In the genomic region with DNA sequence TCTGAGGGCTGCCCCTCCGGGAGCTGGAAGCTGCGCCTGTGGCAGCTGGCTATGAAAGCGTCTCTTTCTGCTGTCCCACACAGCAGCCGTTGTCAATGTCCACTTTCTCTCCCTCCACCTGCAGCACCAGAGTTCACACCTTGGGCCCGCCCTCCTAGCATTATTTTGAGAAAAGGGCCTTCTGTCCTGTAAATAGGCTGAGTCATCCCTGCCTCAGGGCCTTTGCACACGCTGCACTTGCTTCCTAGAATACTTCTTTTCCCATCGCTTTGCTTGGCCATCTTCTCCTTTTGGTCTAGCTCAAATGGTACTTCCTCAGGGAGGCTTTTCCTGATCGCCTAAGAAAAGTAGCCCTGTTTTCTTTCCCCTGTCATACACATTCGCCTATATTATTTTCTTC, we compare ENCODE assay signal across 1 cellular context.
TF ChIP-seq lines count a peak whose summit lies in the region.

No MANE protein-coding gene starts in this region.

TF ChIP-seq in A549, 52 proteins besides CTCF, POLR2A, EP300 and RAD21 (continued from another document):
- TF ChIP-seq, protein P1, sequence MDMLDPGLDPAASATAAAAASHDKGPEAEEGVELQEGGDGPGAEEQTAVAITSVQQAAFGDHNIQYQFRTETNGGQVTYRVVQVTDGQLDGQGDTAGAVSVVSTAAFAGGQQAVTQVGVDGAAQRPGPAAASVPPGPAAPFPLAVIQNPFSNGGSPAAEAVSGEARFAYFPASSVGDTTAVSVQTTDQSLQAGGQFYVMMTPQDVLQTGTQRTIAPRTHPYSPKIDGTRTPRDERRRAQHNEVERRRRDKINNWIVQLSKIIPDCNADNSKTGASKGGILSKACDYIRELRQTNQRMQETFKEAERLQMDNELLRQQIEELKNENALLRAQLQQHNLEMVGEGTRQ (IDR thresholded peaks at IDR 0.05): no peak
- no peak for TF ChIP-seq POLR2AphosphoS2 (conservative IDR thresholded peaks at IDR 0.05; ENCODE audit: low read length)
- TF ChIP-seq, protein P2, sequence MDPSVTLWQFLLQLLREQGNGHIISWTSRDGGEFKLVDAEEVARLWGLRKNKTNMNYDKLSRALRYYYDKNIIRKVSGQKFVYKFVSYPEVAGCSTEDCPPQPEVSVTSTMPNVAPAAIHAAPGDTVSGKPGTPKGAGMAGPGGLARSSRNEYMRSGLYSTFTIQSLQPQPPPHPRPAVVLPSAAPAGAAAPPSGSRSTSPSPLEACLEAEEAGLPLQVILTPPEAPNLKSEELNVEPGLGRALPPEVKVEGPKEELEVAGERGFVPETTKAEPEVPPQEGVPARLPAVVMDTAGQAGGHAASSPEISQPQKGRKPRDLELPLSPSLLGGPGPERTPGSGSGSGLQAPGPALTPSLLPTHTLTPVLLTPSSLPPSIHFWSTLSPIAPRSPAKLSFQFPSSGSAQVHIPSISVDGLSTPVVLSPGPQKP (IDR thresholded peaks at IDR 0.05; ENCODE audit: low read depth, low read length): no peak
- TF ChIP-seq, protein P3, sequence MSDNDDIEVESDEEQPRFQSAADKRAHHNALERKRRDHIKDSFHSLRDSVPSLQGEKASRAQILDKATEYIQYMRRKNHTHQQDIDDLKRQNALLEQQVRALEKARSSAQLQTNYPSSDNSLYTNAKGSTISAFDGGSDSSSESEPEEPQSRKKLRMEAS (IDR thresholded peaks at IDR 0.05): 0 out of 2 replicates have a peak, but pooled peaks have one; percentile 18
- TF ChIP-seq GATA3 (IDR thresholded peaks at IDR 0.05; ENCODE audit: borderline replicate concordance): no peak
- TF ChIP-seq MAFK (IDR thresholded peaks at IDR 0.05; ENCODE audit: partially characterized antibody): peak; percentile 25
- TF ChIP-seq RFX5 (IDR thresholded peaks at IDR 0.05): no peak
- no peak for TF ChIP-seq FOXS1 (CRISPR knock-in tag; IDR thresholded peaks at IDR 0.05)
- no peak for TF ChIP-seq PHF8 (IDR thresholded peaks at IDR 0.05; ENCODE audit: borderline replicate concordance, low read depth)
- TF ChIP-seq, protein P4, sequence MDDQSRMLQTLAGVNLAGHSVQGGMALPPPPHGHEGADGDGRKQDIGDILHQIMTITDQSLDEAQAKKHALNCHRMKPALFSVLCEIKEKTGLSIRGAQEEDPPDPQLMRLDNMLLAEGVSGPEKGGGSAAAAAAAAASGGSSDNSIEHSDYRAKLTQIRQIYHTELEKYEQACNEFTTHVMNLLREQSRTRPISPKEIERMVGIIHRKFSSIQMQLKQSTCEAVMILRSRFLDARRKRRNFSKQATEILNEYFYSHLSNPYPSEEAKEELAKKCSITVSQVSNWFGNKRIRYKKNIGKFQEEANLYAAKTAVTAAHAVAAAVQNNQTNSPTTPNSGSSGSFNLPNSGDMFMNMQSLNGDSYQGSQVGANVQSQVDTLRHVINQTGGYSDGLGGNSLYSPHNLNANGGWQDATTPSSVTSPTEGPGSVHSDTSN (IDR thresholded peaks at IDR 0.05): no peak
- no peak for TF ChIP-seq HOXA7 (CRISPR knock-in tag; IDR thresholded peaks at IDR 0.05)
- no peak for TF ChIP-seq CHD4 (IDR thresholded peaks at IDR 0.05; ENCODE audit: borderline replicate concordance)
- TF ChIP-seq, protein P5, sequence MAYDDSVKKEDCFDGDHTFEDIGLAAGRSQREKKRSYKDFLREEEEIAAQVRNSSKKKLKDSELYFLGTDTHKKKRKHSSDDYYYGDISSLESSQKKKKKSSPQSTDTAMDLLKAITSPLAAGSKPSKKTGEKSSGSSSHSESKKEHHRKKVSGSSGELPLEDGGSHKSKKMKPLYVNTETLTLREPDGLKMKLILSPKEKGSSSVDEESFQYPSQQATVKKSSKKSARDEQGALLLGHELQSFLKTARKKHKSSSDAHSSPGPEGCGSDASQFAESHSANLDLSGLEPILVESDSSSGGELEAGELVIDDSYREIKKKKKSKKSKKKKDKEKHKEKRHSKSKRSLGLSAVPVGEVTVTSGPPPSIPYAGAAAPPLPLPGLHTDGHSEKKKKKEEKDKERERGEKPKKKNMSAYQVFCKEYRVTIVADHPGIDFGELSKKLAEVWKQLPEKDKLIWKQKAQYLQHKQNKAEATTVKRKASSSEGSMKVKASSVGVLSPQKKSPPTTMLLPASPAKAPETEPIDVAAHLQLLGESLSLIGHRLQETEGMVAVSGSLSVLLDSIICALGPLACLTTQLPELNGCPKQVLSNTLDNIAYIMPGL (CRISPR knock-in tag; IDR thresholded peaks at IDR 0.05; ENCODE audit: borderline replicate concordance): no peak
- no peak for TF ChIP-seq ZFP36 (IDR thresholded peaks at IDR 0.05; ENCODE audit: borderline replicate concordance, partially characterized antibody)
- TF ChIP-seq CHD2 (IDR thresholded peaks at IDR 0.05; ENCODE audit: low read length, partially characterized antibody): no peak
- TF ChIP-seq, protein P6, sequence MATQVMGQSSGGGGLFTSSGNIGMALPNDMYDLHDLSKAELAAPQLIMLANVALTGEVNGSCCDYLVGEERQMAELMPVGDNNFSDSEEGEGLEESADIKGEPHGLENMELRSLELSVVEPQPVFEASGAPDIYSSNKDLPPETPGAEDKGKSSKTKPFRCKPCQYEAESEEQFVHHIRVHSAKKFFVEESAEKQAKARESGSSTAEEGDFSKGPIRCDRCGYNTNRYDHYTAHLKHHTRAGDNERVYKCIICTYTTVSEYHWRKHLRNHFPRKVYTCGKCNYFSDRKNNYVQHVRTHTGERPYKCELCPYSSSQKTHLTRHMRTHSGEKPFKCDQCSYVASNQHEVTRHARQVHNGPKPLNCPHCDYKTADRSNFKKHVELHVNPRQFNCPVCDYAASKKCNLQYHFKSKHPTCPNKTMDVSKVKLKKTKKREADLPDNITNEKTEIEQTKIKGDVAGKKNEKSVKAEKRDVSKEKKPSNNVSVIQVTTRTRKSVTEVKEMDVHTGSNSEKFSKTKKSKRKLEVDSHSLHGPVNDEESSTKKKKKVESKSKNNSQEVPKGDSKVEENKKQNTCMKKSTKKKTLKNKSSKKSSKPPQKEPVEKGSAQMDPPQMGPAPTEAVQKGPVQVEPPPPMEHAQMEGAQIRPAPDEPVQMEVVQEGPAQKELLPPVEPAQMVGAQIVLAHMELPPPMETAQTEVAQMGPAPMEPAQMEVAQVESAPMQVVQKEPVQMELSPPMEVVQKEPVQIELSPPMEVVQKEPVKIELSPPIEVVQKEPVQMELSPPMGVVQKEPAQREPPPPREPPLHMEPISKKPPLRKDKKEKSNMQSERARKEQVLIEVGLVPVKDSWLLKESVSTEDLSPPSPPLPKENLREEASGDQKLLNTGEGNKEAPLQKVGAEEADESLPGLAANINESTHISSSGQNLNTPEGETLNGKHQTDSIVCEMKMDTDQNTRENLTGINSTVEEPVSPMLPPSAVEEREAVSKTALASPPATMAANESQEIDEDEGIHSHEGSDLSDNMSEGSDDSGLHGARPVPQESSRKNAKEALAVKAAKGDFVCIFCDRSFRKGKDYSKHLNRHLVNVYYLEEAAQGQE (IDR thresholded peaks at IDR 0.05): no peak
